ENCODE assay signal across 18 cellular contexts in genomic region chr21:37346841-37347430, GRCh38.
DNase-seq lines count a peak whose midpoint lies in the region; ATAC-seq and TF ChIP-seq lines count a peak whose summit lies in the region.
"Had no signal": no experiment of that assay in that cellular context is flagged by ENCODE, and none has a peak within 500 bp of the region (broad histone marks: within the 10 kb centered on the region; RNA-seq: fewer than 3 reads in every experiment).

No MANE protein-coding gene starts in this region.

- peaks cover 6% of the 10 kb centered on the region for H3K36me3 Mint-ChIP-seq in stimulated activated memory B cell treated with anti-CD40 and anti-IgM and Interleukin-4, amounts not matched to agents 10 μg/mL and 1 μg/mL and 100 μg/mL, for 72 hours
- H3K36me3 Mint-ChIP-seq: CD14-positive monocyte had no signal

- TF ChIP-seq CTCF in HEK293 (tag by site-specific recombination; IDR thresholded peaks at IDR 0.05): no peak

- peak; percentile 16 for DNase-seq in NCI-H2171 treated with DMSO at 0.1 percent for 48 hours (lab: John Stamatoyannopoulos, UW)
- DNase-seq in NCI-H2171 (lab: John Stamatoyannopoulos, UW): no peak
- DNase-seq in kidney tubule cell (ENCODE audit: low spot score): peak; percentile 35
- DNase-seq: AML-193; BE2C; CD4-positive, alpha-beta T cell; CD8-positive, alpha-beta memory T cell; DMS 273 treated with DMSO at 0.1 percent for 48 hours; DND-41; GM23248; H7; HCEC 1CT had no signal

- H3K9me3 Mint-ChIP-seq in stimulated activated memory B cell treated with anti-CD40 and anti-IgM and Interleukin-4, amounts not matched to agents 10 μg/mL and 1 μg/mL and 100 μg/mL, for 72 hours: peaks cover 21% of the 10 kb centered on the region

- no peaks in the 10 kb centered on the region for H3K4me1 Mint-ChIP-seq in stimulated activated memory B cell treated with anti-CD40 and anti-IgM and Interleukin-4, amounts not matched to agents 10 μg/mL and 1 μg/mL and 100 μg/mL, for 72 hours
- H3K4me1 Mint-ChIP-seq: CD14-positive monocyte; CD8-positive, alpha-beta memory T cell had no signal

- H3K36me3 ChIP-seq in HEK293 (ENCODE audit: control insufficient read depth in 2 of 2, insufficient read depth in 1 of 2, low read length in 2 of 2): no peaks in the 10 kb centered on the region
- H3K36me3 ChIP-seq: BE2C had no signal

- POLR2A ChIA-PET in HEK293 (lab: Yijun Ruan, JAX): no interaction called here

- CTCF ChIA-PET in HEK293 (lab: Yijun Ruan, JAX): no interaction called here

- no peak overlapping the region for H3K4me3 ChIP-seq in HEK293 (ENCODE audit: low read depth, low read length)
- H3K4me3 ChIP-seq: BLaER1 treated with 17β-estradiol and CSF1 and Interleukin-3, amounts not matched to agents 10 nM and 100 nM; GM23248 had no signal

- no peaks in the 10 kb centered on the region for H3K9me3 ChIP-seq in HEK293 (ENCODE audit: control insufficient read depth, insufficient read depth, low read depth, low read length)

- H3K4me3 Mint-ChIP-seq in stimulated activated memory B cell treated with anti-CD40 and anti-IgM and Interleukin-4, amounts not matched to agents 10 μg/mL and 1 μg/mL and 100 μg/mL, for 72 hours: no peak overlapping the region
- H3K4me3 Mint-ChIP-seq: CD14-positive monocyte; CD4-positive, alpha-beta T cell; CD8-positive, alpha-beta memory T cell had no signal

- H3K27ac ChIP-seq in HEK293 (ENCODE audit: extremely low read depth, low read depth, low read length): no peak overlapping the region
- H3K27ac ChIP-seq: 22Rv1; BLaER1 treated with 17β-estradiol and CSF1 and Interleukin-3, amounts not matched to agents 10 nM and 100 nM; GM23248 had no signal

- H3K27ac Mint-ChIP-seq in stimulated activated memory B cell treated with anti-CD40 and anti-IgM and Interleukin-4, amounts not matched to agents 10 μg/mL and 1 μg/mL and 100 μg/mL, for 72 hours: no peak overlapping the region
- H3K27ac Mint-ChIP-seq: CD14-positive monocyte; CD4-positive, alpha-beta T cell; CD8-positive, alpha-beta memory T cell had no signal

- peaks cover 16% of the 10 kb centered on the region for H3K27me3 Mint-ChIP-seq in stimulated activated memory B cell treated with anti-CD40 and anti-IgM and Interleukin-4, amounts not matched to agents 10 μg/mL and 1 μg/mL and 100 μg/mL, for 72 hours
- H3K27me3 Mint-ChIP-seq: CD4-positive, alpha-beta T cell had no signal

- ATAC-seq in GM19023 (IDR thresholded peaks at IDR 0.05; ENCODE audit: unreplicated experiment): no peak
- no peak for ATAC-seq in stimulated activated memory B cell treated with anti-CD40 and anti-IgM and Interleukin-4, amounts not matched to agents 10 μg/mL and 1 μg/mL and 100 μg/mL, for 72 hours

- no peaks in the 10 kb centered on the region for H3K4me1 ChIP-seq in HEK293 (ENCODE audit: control insufficient read depth, insufficient read depth, low read length)
- H3K4me1 ChIP-seq: BE2C had no signal

TF ChIP-seq in HEK293, 187 proteins besides CTCF, POLR2A, EP300 and RAD21:
- no peak for TF ChIP-seq GFI1B (tag by site-specific recombination; IDR thresholded peaks at IDR 0.05)
- peak; percentile 58 for TF ChIP-seq ZIC2 (tag by site-specific recombination; IDR thresholded peaks at IDR 0.05)
